16 cellular contexts compared by ENCODE assay signal in genomic region chr7:22814261-22815208, GRCh38. TPM values are rescaled to one million over a fixed set of nuclear protein-coding genes. Genes with fewer than 3 reads are reported as not detected.
DNase-seq lines count a peak whose midpoint lies in the region; ATAC-seq and TF ChIP-seq lines count a peak whose summit lies in the region.
"Had no signal": no experiment of that assay in that cellular context is flagged by ENCODE, and none has a peak within 500 bp of the region (broad histone marks: within the 10 kb centered on the region; RNA-seq: fewer than 3 reads in every experiment).

No MANE protein-coding gene starts in this region.

- DNase-seq in stimulated activated naive CD8-positive, alpha-beta T cell treated with anti-CD3 and anti-CD28 coated beads, Interleukin-15, Interleukin-2, amounts not matched to agents 100 U/mL and 50 U/mL, for 24 hours: no peak
- peak; percentile 70 for DNase-seq in NCI-H226
- peak; percentile 63 for DNase-seq in choroid plexus epithelial cell (ENCODE audit: low read depth)
- DNase-seq in stimulated activated naive CD8-positive, alpha-beta T cell treated with anti-CD3 and anti-CD28 coated beads, Interleukin-15, amount 100 ng/mL, for 72 hours: no peak
- DNase-seq in left lung: no peak
- DNase-seq in inferior parietal cortex (ENCODE audit: extremely low spot score): no peak
- DNase-seq in GM13976 (ENCODE audit: low spot score): no peak
- DNase-seq: activated T-cell treated with anti-CD3 and anti-CD28 coated beads, Interleukin-2, amount 50 U/mL, for 1 hour; head of caudate nucleus; NCI-H1930; posterior cingulate gyrus; RPMI8226; stimulated activated CD4-positive, alpha-beta T cell treated with anti-CD3 and anti-CD28 coated beads, Interleukin-2, amount 100 ng/mL, for 48 hours; substantia nigra had no signal

- no peaks in the 10 kb centered on the region for H3K27me3 Mint-ChIP-seq in stimulated activated naive CD8-positive, alpha-beta T cell treated with anti-CD3 and anti-CD28 coated beads, Interleukin-15, Interleukin-2, amounts not matched to agents 100 ng/mL and 50 ng/mL, for 24 hours
- no peaks in the 10 kb centered on the region for H3K27me3 Mint-ChIP-seq in stimulated activated naive CD8-positive, alpha-beta T cell treated with anti-CD3 and anti-CD28 coated beads, Interleukin-15, amount 100 ng/mL, for 72 hours
- H3K27me3 Mint-ChIP-seq: central memory CD8-positive, alpha-beta T cell had no signal

- H3K4me1 Mint-ChIP-seq in stimulated activated naive CD8-positive, alpha-beta T cell treated with anti-CD3 and anti-CD28 coated beads, Interleukin-15, Interleukin-2, amounts not matched to agents 100 ng/mL and 50 ng/mL, for 24 hours (ENCODE audit: low read depth): peaks cover 33% of the 10 kb centered on the region
- H3K4me1 Mint-ChIP-seq in stimulated activated naive CD8-positive, alpha-beta T cell treated with anti-CD3 and anti-CD28 coated beads, Interleukin-15, amount 100 ng/mL, for 72 hours: peaks cover 36% of the 10 kb centered on the region

- peaks cover 0 to 2% of the 10 kb centered on the region in 2 donors for H3K4me1 ChIP-seq in left lung

- H3K27ac ChIP-seq in left lung: no peak overlapping the region

- no peak overlapping the region for H3K4me3 ChIP-seq in choroid plexus epithelial cell (ENCODE audit: low read depth, low read length)
- H3K4me3 ChIP-seq in left lung: no peak overlapping the region

- intact Hi-C loops in left lung (cut with DNase I): no loop called here

- no peak for ATAC-seq in stimulated activated naive CD8-positive, alpha-beta T cell treated with anti-CD3 and anti-CD28 coated beads, Interleukin-15, Interleukin-2, amounts not matched to agents 100 U/mL and 50 U/mL, for 24 hours
- no peak for ATAC-seq in stimulated activated naive CD8-positive, alpha-beta T cell treated with anti-CD3 and anti-CD28 coated beads, Interleukin-15, amount 100 ng/mL, for 72 hours
- ATAC-seq in left lung: no peak

- peak overlapping the region; percentile 76 for H3K27ac Mint-ChIP-seq in stimulated activated naive CD8-positive, alpha-beta T cell treated with anti-CD3 and anti-CD28 coated beads, Interleukin-15, Interleukin-2, amounts not matched to agents 100 ng/mL and 50 ng/mL, for 24 hours
- peak overlapping the region; percentile 20 to 78 for H3K27ac Mint-ChIP-seq in stimulated activated naive CD8-positive, alpha-beta T cell treated with anti-CD3 and anti-CD28 coated beads, Interleukin-15, amount 100 ng/mL, for 72 hours

- peaks cover 61% of the 10 kb centered on the region for H3K36me3 Mint-ChIP-seq in stimulated activated naive CD8-positive, alpha-beta T cell treated with anti-CD3 and anti-CD28 coated beads, Interleukin-15, Interleukin-2, amounts not matched to agents 100 ng/mL and 50 ng/mL, for 24 hours (ENCODE audit: low read depth)

- H3K9me3 Mint-ChIP-seq in stimulated activated naive CD8-positive, alpha-beta T cell treated with anti-CD3 and anti-CD28 coated beads, Interleukin-15, Interleukin-2, amounts not matched to agents 100 ng/mL and 50 ng/mL, for 24 hours: no peaks in the 10 kb centered on the region
- no peaks in the 10 kb centered on the region for H3K9me3 Mint-ChIP-seq in stimulated activated naive CD8-positive, alpha-beta T cell treated with anti-CD3 and anti-CD28 coated beads, Interleukin-15, amount 100 ng/mL, for 72 hours
- H3K9me3 Mint-ChIP-seq: central memory CD8-positive, alpha-beta T cell had no signal

- no peaks in the 10 kb centered on the region for H3K9me3 ChIP-seq in left lung

- in situ Hi-C loops in GM13976 (cut with MboI; ENCODE audit: low sequenced_read_pairs, unreplicated experiment): no loop called here

- H3K4me3 Mint-ChIP-seq in stimulated activated naive CD8-positive, alpha-beta T cell treated with anti-CD3 and anti-CD28 coated beads, Interleukin-15, Interleukin-2, amounts not matched to agents 100 ng/mL and 50 ng/mL, for 24 hours: no peak overlapping the region
- H3K4me3 Mint-ChIP-seq in stimulated activated naive CD8-positive, alpha-beta T cell treated with anti-CD3 and anti-CD28 coated beads, Interleukin-15, amount 100 ng/mL, for 72 hours: no peak overlapping the region
- H3K4me3 Mint-ChIP-seq: central memory CD8-positive, alpha-beta T cell had no signal

- no peak for TF ChIP-seq CTCF in choroid plexus epithelial cell (conservative IDR thresholded peaks at IDR 0.05; ENCODE audit: low read depth, low read length)
- no peak for TF ChIP-seq CTCF in left lung (IDR thresholded peaks at IDR 0.05)
- no peak for TF ChIP-seq CTCF in GM13976 (IDR thresholded peaks at IDR 0.05; ENCODE audit: borderline replicate concordance, control extremely low read depth, extremely low read depth, insufficient read depth, missing control alignments)

- peaks cover 0 to 48% of the 10 kb centered on the region in 2 donors for H3K36me3 ChIP-seq in left lung

- H3K27me3 ChIP-seq in left lung: no peaks in the 10 kb centered on the region

RNA-seq across cellular contexts. Expression of gene TOMM7, which starts 8.1 kb away (rescaled TPM):
- total RNA-seq in left lung: 100 to 1,000 TPM; 234 to 278 TPM

Comparison
In these comparisons a context has a peak if more than half of its experiments do, and no peak if none do; other contexts are left out.
1. DNase-seq: peak in NCI-H226 (single experiment) and choroid plexus epithelial cell (single experiment); none in stimulated activated naive CD8-positive, alpha-beta T cell treated with anti-CD3 and anti-CD28 coated beads, Interleukin-15, Interleukin-2, amounts not matched to agents 100 U/mL and 50 U/mL, for 24 hours (single experiment), stimulated activated naive CD8-positive, alpha-beta T cell treated with anti-CD3 and anti-CD28 coated beads, Interleukin-15, amount 100 ng/mL, for 72 hours (0 of 2), left lung (0 of 2), inferior parietal cortex (single experiment) and GM13976 (single experiment).